1 cellular context compared by ENCODE assay signal in the genomic region with DNA sequence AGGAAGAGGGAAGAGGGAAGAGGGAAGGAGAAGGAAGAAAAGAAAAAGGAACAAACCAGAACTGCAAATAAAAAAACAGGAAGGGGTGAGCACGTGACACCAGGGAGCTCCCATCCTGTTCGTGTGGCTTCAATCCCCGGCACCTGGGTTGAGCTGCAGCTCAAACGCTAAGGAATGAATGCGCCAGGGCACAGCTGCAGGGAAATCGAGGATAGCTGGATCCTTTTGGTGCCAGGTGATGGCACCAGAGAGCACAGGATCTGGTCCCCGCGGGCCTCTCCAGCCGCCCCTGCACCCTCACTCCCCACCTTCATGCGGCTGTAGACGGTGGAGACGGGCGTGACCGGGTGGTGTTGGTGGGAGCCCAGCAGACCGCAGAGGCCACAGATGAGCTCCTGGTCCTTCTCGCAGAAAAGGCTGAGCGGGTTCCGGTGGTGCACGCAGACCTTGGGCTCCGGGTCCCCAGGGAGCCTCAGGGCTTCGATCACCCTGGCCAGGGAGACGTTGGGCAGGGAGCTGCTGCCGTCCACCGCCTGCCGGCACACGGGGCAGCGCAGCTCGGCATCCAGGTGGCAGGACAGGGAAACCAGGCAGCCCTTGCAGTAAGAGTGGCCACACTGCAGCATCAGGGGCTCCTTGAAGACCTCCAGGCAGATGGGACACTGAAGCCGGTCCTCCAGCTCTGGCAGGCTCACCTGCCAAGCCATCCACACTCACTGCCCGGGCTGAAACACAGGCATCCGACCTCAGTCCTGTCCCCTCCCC.
TF ChIP-seq lines count a peak whose summit lies in the region.

No MANE protein-coding gene starts in this region.

TF ChIP-seq in H1, 55 proteins besides CTCF, POLR2A, EP300 and RAD21:
- TF ChIP-seq ATF3 (IDR thresholded peaks at IDR 0.05; ENCODE audit: insufficient read depth, low read depth, low read length) (0 out of 2 replicates have a peak, but pooled peaks have one; percentile 34), MAX (IDR thresholded peaks at IDR 0.05) (peak; percentile 58), KDM4A (IDR thresholded peaks at IDR 0.05; ENCODE audit: low read depth, low read length, severe bottlenecking) (peak; percentile 26), TCF12 (IDR thresholded peaks at IDR 0.05; ENCODE audit: low read depth, low read length) (0 out of 2 replicates have a peak, but pooled peaks have one; percentile 59), USF2 (IDR thresholded peaks at IDR 0.05; ENCODE audit: low read length) (peak; percentile 75)
- TF ChIP-seq, protein P1, sequence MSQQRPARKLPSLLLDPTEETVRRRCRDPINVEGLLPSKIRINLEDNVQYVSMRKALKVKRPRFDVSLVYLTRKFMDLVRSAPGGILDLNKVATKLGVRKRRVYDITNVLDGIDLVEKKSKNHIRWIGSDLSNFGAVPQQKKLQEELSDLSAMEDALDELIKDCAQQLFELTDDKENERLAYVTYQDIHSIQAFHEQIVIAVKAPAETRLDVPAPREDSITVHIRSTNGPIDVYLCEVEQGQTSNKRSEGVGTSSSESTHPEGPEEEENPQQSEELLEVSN (IDR thresholded peaks at IDR 0.05): peak; percentile 54
